Comparison of ENCODE assay signal across 9 cellular contexts in the genomic region with DNA sequence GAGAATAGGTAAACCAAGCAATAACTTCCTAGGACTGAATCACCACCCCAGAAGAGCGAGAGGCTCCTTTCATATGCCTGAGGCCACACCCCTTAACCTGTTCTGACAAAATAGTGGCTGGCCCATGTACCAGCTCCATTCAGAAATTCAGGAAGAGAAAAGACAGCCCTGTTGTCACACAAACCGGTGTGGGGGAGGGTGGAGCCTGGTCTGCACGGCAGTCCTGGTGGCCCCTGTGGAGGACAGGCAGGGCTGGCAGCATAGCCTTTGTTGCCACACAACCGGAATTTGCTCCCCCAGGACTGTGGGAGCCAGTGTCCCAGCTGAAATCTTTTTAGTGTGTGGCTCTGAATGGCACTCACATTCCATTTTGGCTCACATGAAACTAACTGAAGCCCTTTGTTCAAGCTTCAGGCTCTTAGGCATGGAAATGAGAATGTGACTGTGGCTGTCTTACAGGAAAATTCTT. TPM values are rescaled to one million over a fixed set of nuclear protein-coding genes. Genes with fewer than 3 reads are reported as not detected.
A peak's percentile ranks its signal among the peaks of the same experiment; 100 is the strongest.
DNase-seq lines count a peak whose midpoint lies in the region; ATAC-seq and TF ChIP-seq lines count a peak whose summit lies in the region.
"Had no signal": no experiment of that assay in that cellular context is flagged by ENCODE, and none has a peak within 500 bp of the region (broad histone marks: within the 10 kb centered on the region; RNA-seq: fewer than 3 reads in every experiment).

No MANE protein-coding gene starts in this region.

- H2BK120ac ChIP-seq in neuronal stem cell (ENCODE audit: low read depth, low read length): no peak overlapping the region

- no peaks in the 10 kb centered on the region for H3K27me3 Mint-ChIP-seq in chondrocyte (ENCODE audit: low read depth)

- no peak overlapping the region for H2BK12ac ChIP-seq in neuronal stem cell (ENCODE audit: low read length)

- peaks cover 13% of the 10 kb centered on the region for H3K36me3 Mint-ChIP-seq in chondrocyte (ENCODE audit: low read depth)

- DNase-seq in DMS79 treated with DMSO at 0.1 percent for 48 hours (lab: John Stamatoyannopoulos, UW) (peak; percentile 27), NCI-H2171 (lab: John Stamatoyannopoulos, UW) (peak; percentile 14), epidermal melanocyte (ENCODE audit: insufficient read length, low spot score) (peak; percentile 68), neuronal stem cell (ENCODE audit: low spot score) (peak; percentile 80), COLO668 (lab: John Stamatoyannopoulos, UW; ENCODE audit: unreplicated experiment) (no peak), chondrocyte (ENCODE audit: low spot score) (no peak)

- H2BK15ac ChIP-seq in neuronal stem cell (ENCODE audit: low read length): no peak overlapping the region

- H2AK5ac ChIP-seq in neuronal stem cell (ENCODE audit: low read depth, low read length): no peak overlapping the region

- ATAC-seq in HG02970 (IDR thresholded peaks at IDR 0.05; ENCODE audit: low FRiP score, unreplicated experiment) (no peak), GM21526 (IDR thresholded peaks at IDR 0.05; ENCODE audit: low FRiP score, unreplicated experiment) (no peak)
- ATAC-seq: GM12878 had no signal

- H3K27ac ChIP-seq in neuronal stem cell (replicated peaks; ENCODE audit: low read length): peak overlapping the region; percentile 91

- no peak overlapping the region for H3K9ac ChIP-seq in neuronal stem cell (ENCODE audit: low read depth, low read length, poor library complexity)

- H4K91ac ChIP-seq in neuronal stem cell (ENCODE audit: low read depth, low read length, poor library complexity): no peak overlapping the region

- H3K79me1 ChIP-seq in neuronal stem cell (ENCODE audit: low read depth, low read length): no peaks in the 10 kb centered on the region

- H3K4me1 ChIP-seq in neuronal stem cell (ENCODE audit: control insufficient read depth in 2 of 2, insufficient read depth in 1 of 2, low read depth in 1 of 2, low read length in 2 of 2): peaks cover 33 to 43% of the 10 kb centered on the region in 2 donors

- no peak overlapping the region for H3K4me2 ChIP-seq in neuronal stem cell (ENCODE audit: insufficient read depth, low read length, poor library complexity, severe bottlenecking)

- no peak overlapping the region for H3K27ac Mint-ChIP-seq in chondrocyte (ENCODE audit: unreplicated experiment)

- no peaks in the 10 kb centered on the region for H3K9me3 ChIP-seq in neuronal stem cell (replicated peaks in 1 of 2; ENCODE audit: control insufficient read depth in 2 of 2, insufficient read depth in 1 of 2, low read depth in 1 of 2, low read length in 2 of 2)

- no CpG with 5 or more reads among the region's 4 CpGs for WGBS in neuronal stem cell (ENCODE audit: extremely low coverage in 2 of 2, insufficient read length in 2 of 2, insufficient replicate concordance in 1 of 2), 2 donors

- H3K18ac ChIP-seq in neuronal stem cell (ENCODE audit: low read length): no peak overlapping the region

- no peaks in the 10 kb centered on the region for H3K9me3 Mint-ChIP-seq in chondrocyte (ENCODE audit: low read depth)

- no peak overlapping the region for H3K4me3 Mint-ChIP-seq in chondrocyte (ENCODE audit: unreplicated experiment)

- peaks cover 0 to 20% of the 10 kb centered on the region in 2 donors for H3K36me3 ChIP-seq in neuronal stem cell (replicated peaks in 1 of 2; ENCODE audit: control insufficient read depth in 2 of 2, insufficient read depth in 2 of 2, low read length in 2 of 2)

- no peak for TF ChIP-seq CTCF in chondrocyte (IDR thresholded peaks at IDR 0.05)

- H3K27me3 ChIP-seq in neuronal stem cell (ENCODE audit: control insufficient read depth in 3 of 3, insufficient read depth in 3 of 3, low read depth in 1 of 3, low read length in 3 of 3): no peaks in the 10 kb centered on the region

- no peak overlapping the region for H3K14ac ChIP-seq in neuronal stem cell (ENCODE audit: low read length)

- H3K23ac ChIP-seq in neuronal stem cell (ENCODE audit: low read depth, low read length, poor library complexity): no peak overlapping the region

- peaks cover 24% of the 10 kb centered on the region for H3K4me1 Mint-ChIP-seq in chondrocyte (ENCODE audit: low read depth)

- H4K8ac ChIP-seq in neuronal stem cell (ENCODE audit: low read depth, low read length): no peak overlapping the region

- H2BK5ac ChIP-seq in neuronal stem cell (ENCODE audit: low read length): no peak overlapping the region

- no peak overlapping the region for H3K4ac ChIP-seq in neuronal stem cell (ENCODE audit: low read length)

- H3K4me3 ChIP-seq in neuronal stem cell (ENCODE audit: low read length in 2 of 2): no peak overlapping the region
- H3K4me3 ChIP-seq: GM12878 had no signal

- peak overlapping the region; percentile 9 for H2AFZ ChIP-seq in neuronal stem cell (ENCODE audit: low read length)

RNA-seq across cellular contexts. Expression of a gene that starts 23.8 kb away (rescaled TPM):
- 1.2 TPM for polyA plus RNA-seq in neuronal stem cell (2013, experiment 1 of 2)
- 1.0 TPM for polyA plus RNA-seq in neuronal stem cell (2013, experiment 2 of 2)
- total RNA-seq in chondrocyte: not detected in 3 replicates
- polyA plus RNA-seq: GM12878 had no signal

RNA-seq across cellular contexts. Expression of a gene that starts 46.2 kb away (rescaled TPM):
- 56.2 TPM for polyA plus RNA-seq in neuronal stem cell (2013, experiment 1 of 2)
- 56.3 TPM for polyA plus RNA-seq in neuronal stem cell (2013, experiment 2 of 2)
- 11.2 to 26.0 TPM (median 15.3 TPM) in 3 replicates for total RNA-seq in chondrocyte

Comparison
In these comparisons a context has a peak if more than half of its experiments do, and no peak if none do; other contexts are left out.
1. DNase-seq: peak in DMS79 treated with DMSO at 0.1 percent for 48 hours (single experiment), NCI-H2171 (single experiment), epidermal melanocyte (single experiment) and neuronal stem cell (single experiment); none in COLO668 (single experiment) and chondrocyte (single experiment).